ENCODE assay signal across 8 cellular contexts in genomic region chr16:71230122-71230845, GRCh38. TPM values are rescaled to one million over a fixed set of nuclear protein-coding genes. Genes with fewer than 3 reads are reported as not detected.
A peak's percentile ranks its signal among the peaks of the same experiment; 100 is the strongest.
DNase-seq lines count a peak whose midpoint lies in the region; ATAC-seq, FAIRE-seq and TF ChIP-seq lines count a peak whose summit lies in the region.

TSS of gene HYDIN (minus strand) at chr16:71230722. CDS start at chr16:71186895, 43,827 bp downstream.

- no peak for ATAC-seq in GM18861 (IDR thresholded peaks at IDR 0.05; ENCODE audit: unreplicated experiment)

- H3K4me1 ChIP-seq in iPS DF 6.9 (ENCODE audit: control insufficient read depth, insufficient read depth, low read length): no peaks in the 10 kb centered on the region; the same call in 1 of the 2 replicates
- no peaks in the 10 kb centered on the region for H3K4me1 ChIP-seq in smooth muscle cell (ENCODE audit: low read depth)
- no peaks in the 10 kb centered on the region for H3K4me1 ChIP-seq in CD4-positive, alpha-beta memory T cell (ENCODE audit: insufficient read depth, low read length)

- H3K9me3 Mint-ChIP-seq in activated T-helper 2 cell treated with anti-CD3 and anti-CD28 coated beads, Interferon-gamma antibody, Interleukin-2, Interleukin-4, amounts not matched to agents 10 μg/mL and 5 μg/mL and 100 μg/mL, durations not matched to agents 14 hours and 24 hours and 36 hours: peaks cover 33% of the 10 kb centered on the region
- H3K9me3 Mint-ChIP-seq in CD4-positive, alpha-beta memory T cell: peaks cover 0 to 64% (median 40%) of the 10 kb centered on the region in 8 donors

- no peaks in the 10 kb centered on the region for H3K36me3 ChIP-seq in iPS DF 6.9 (ENCODE audit: control insufficient read depth, insufficient read depth, low read length)
- H3K36me3 ChIP-seq in smooth muscle cell (ENCODE audit: low read depth): no peaks in the 10 kb centered on the region
- no peaks in the 10 kb centered on the region for H3K36me3 ChIP-seq in CD4-positive, alpha-beta memory T cell (ENCODE audit: insufficient read depth, low read length)

- H3K27ac ChIP-seq in iPS DF 6.9 (ENCODE audit: low read length) (no peak within 1 kb of the TSS), smooth muscle cell (ENCODE audit: low read depth) (no peak within 1 kb of the TSS)
- no peak within 1 kb of the TSS for H3K27ac ChIP-seq in CD4-positive, alpha-beta memory T cell (ENCODE audit: low read depth, low read length)

- H3K9me3 ChIP-seq in iPS DF 6.9 (ENCODE audit: control insufficient read depth, insufficient read depth, low read length) (no peaks in the 10 kb centered on the region; the same call in 1 of the 2 replicates), smooth muscle cell (replicated peaks; ENCODE audit: low read depth) (peaks cover 6% of the 10 kb centered on the region)
- H3K9me3 ChIP-seq in CD4-positive, alpha-beta memory T cell (ENCODE audit: control insufficient read depth in 1 of 2, low read length in 2 of 2): no peaks in the 10 kb centered on the region

- H3K4me3 Mint-ChIP-seq in activated T-helper 2 cell treated with anti-CD3 and anti-CD28 coated beads, Interferon-gamma antibody, Interleukin-2, Interleukin-4, amounts not matched to agents 10 μg/mL and 5 μg/mL and 100 μg/mL, durations not matched to agents 14 hours and 24 hours and 36 hours (ENCODE audit: low read depth): no peak within 1 kb of the TSS
- H3K4me3 Mint-ChIP-seq in CD4-positive, alpha-beta memory T cell: no peak within 1 kb of the TSS

- no peak for FAIRE-seq in D721Med (lab: Jason Lieb, UNC)

- peak within 1 kb of the TSS; percentile 63 for H3K9ac ChIP-seq in smooth muscle cell (ENCODE audit: low read depth)

- H3K27me3 Mint-ChIP-seq in activated T-helper 2 cell treated with anti-CD3 and anti-CD28 coated beads, Interferon-gamma antibody, Interleukin-2, Interleukin-4, amounts not matched to agents 10 μg/mL and 5 μg/mL and 100 μg/mL, durations not matched to agents 14 hours and 24 hours and 36 hours (ENCODE audit: low read depth): peaks cover 4% of the 10 kb centered on the region
- H3K27me3 Mint-ChIP-seq in CD4-positive, alpha-beta memory T cell: peaks cover 24 to 32% of the 10 kb centered on the region in 2 donors

- no peaks in the 10 kb centered on the region for H4K20me1 ChIP-seq in smooth muscle cell (ENCODE audit: low read depth)

- H3K4me3 ChIP-seq in iPS DF 6.9 (ENCODE audit: low read length) (peak within 1 kb of the TSS; percentile 73; the same call in 1 of the 2 replicates), smooth muscle cell (peak within 1 kb of the TSS; percentile 44)
- H3K4me3 ChIP-seq in CD4-positive, alpha-beta memory T cell (ENCODE audit: low read length in 2 of 2): no peak within 1 kb of the TSS

- no peaks in the 10 kb centered on the region for H3K79me2 ChIP-seq in smooth muscle cell (ENCODE audit: low read depth)

- no CpG with 5 or more reads among the region's 38 CpGs for WGBS in iPS DF 6.9 (ENCODE audit: insufficient coverage, insufficient read length)
- 12% methylated on average over 37 of the region's 38 CpGs for WGBS in smooth muscle cell (ENCODE audit: low lambda C conversion rate)

- no peaks in the 10 kb centered on the region for H3K4me1 Mint-ChIP-seq in activated T-helper 2 cell treated with anti-CD3 and anti-CD28 coated beads, Interferon-gamma antibody, Interleukin-2, Interleukin-4, amounts not matched to agents 10 μg/mL and 5 μg/mL and 100 μg/mL, durations not matched to agents 14 hours and 24 hours and 36 hours (ENCODE audit: low read depth)
- H3K4me1 Mint-ChIP-seq in CD4-positive, alpha-beta memory T cell: no peaks in the 10 kb centered on the region

- H3K27me3 ChIP-seq in iPS DF 6.9 (ENCODE audit: control insufficient read depth, insufficient read depth, low read length) (no peaks in the 10 kb centered on the region), smooth muscle cell (ENCODE audit: low read depth) (no peaks in the 10 kb centered on the region)
- H3K27me3 ChIP-seq in CD4-positive, alpha-beta memory T cell (ENCODE audit: insufficient read depth, low read length): no peaks in the 10 kb centered on the region

- DNase-seq in D721Med (ENCODE audit: insufficient read length, low spot score): peak; percentile 19
- peak; percentile 78 for DNase-seq in NCI-H1092 (lab: John Stamatoyannopoulos, UW)
- DNase-seq in activated T-helper 2 cell treated with anti-CD3 and anti-CD28 coated beads, Interferon-gamma antibody, Interleukin-2, Interleukin-4, amounts not matched to agents 10 μg/mL and 5 μg/mL and 100 μg/mL, durations not matched to agents 14 hours and 24 hours and 36 hours (ENCODE audit: low spot score): peak; percentile 11
- peak; percentile 75 for DNase-seq in iPS DF 6.9 (ENCODE audit: low read depth, low spot score)
- DNase-seq in smooth muscle cell (lab: John Stamatoyannopoulos, UW; ENCODE audit: unreplicated experiment): no peak
- DNase-seq in epidermal melanocyte (ENCODE audit: insufficient read length, low spot score): no peak
- no peak for DNase-seq in CD4-positive, alpha-beta memory T cell

- no peak within 1 kb of the TSS for H3K27ac Mint-ChIP-seq in activated T-helper 2 cell treated with anti-CD3 and anti-CD28 coated beads, Interferon-gamma antibody, Interleukin-2, Interleukin-4, amounts not matched to agents 10 μg/mL and 5 μg/mL and 100 μg/mL, durations not matched to agents 14 hours and 24 hours and 36 hours
- peak within 1 kb of the TSS in 1 of 7 donors; percentile 52 for H3K27ac Mint-ChIP-seq in CD4-positive, alpha-beta memory T cell

- peak within 1 kb of the TSS; percentile 97 for H2AFZ ChIP-seq in smooth muscle cell (ENCODE audit: low read depth)

- H3F3A ChIP-seq in smooth muscle cell (ENCODE audit: low read depth): no peaks in the 10 kb centered on the region

- CTCF ChIA-PET in CD4-positive, alpha-beta memory T cell (lab: Charles Lee; ENCODE audit: partially characterized antibody): no interaction called here

- POLR2A ChIA-PET in CD4-positive, alpha-beta memory T cell (lab: Charles Lee; ENCODE audit: partially characterized antibody): no interaction called here

- TF ChIP-seq CTCF in D721Med (IDR thresholded peaks at IDR 0.05; ENCODE audit: insufficient read depth, missing control alignments): no peak
- no peak for TF ChIP-seq CTCF in smooth muscle cell (IDR thresholded peaks at IDR 0.05; ENCODE audit: borderline replicate concordance, insufficient read depth, poor library complexity, severe bottlenecking)

- H3K4me2 ChIP-seq in smooth muscle cell: peak within 1 kb of the TSS; percentile 84

- no peaks in the 10 kb centered on the region for H3K36me3 Mint-ChIP-seq in activated T-helper 2 cell treated with anti-CD3 and anti-CD28 coated beads, Interferon-gamma antibody, Interleukin-2, Interleukin-4, amounts not matched to agents 10 μg/mL and 5 μg/mL and 100 μg/mL, durations not matched to agents 14 hours and 24 hours and 36 hours (ENCODE audit: low read depth)
- peaks cover 0 to 5% of the 10 kb centered on the region in 2 donors for H3K36me3 Mint-ChIP-seq in CD4-positive, alpha-beta memory T cell

- intact Hi-C loops in activated T-helper 2 cell treated with anti-CD3 and anti-CD28 coated beads, Interferon-gamma antibody, Interleukin-2, Interleukin-4, amounts not matched to agents 10 μg/mL and 5 μg/mL and 100 μg/mL, durations not matched to agents 14 hours and 24 hours and 36 hours (cut with micrococcal nuclease): no loop called here
- intact Hi-C loops in CD4-positive, alpha-beta memory T cell (cut with micrococcal nuclease): no loop called here

RNA-seq across cellular contexts. Expression of gene HYDIN, which starts in this region (rescaled TPM):
- not detected in 2 replicates for total RNA-seq in activated T-helper 2 cell treated with anti-CD3 and anti-CD28 coated beads, Interferon-gamma antibody, Interleukin-2, Interleukin-4, amounts not matched to agents 10 μg/mL and 5 μg/mL and 100 μg/mL, durations not matched to agents 14 hours and 24 hours and 36 hours
- total RNA-seq in smooth muscle cell: 0.27 and 0.45 TPM in 2 replicates
- polyA plus RNA-seq in smooth muscle cell: 0.41 and 0.70 TPM in 2 replicates
- total RNA-seq in CD4-positive, alpha-beta memory T cell: not detected
- not detected for polyA plus RNA-seq in CD4-positive, alpha-beta memory T cell

Comparison
In these comparisons a context has a peak if more than half of its experiments do, and no peak if none do; other contexts are left out.
1. Peak in DNase-seq in activated T-helper 2 cell treated with anti-CD3 and anti-CD28 coated beads, Interferon-gamma antibody, Interleukin-2, Interleukin-4, amounts not matched to agents 10 μg/mL and 5 μg/mL and 100 μg/mL, durations not matched to agents 14 hours and 24 hours and 36 hours; RNA of the gene not detected or under 1 TPM.
2. DNase-seq: peak in D721Med (single experiment), NCI-H1092 (single experiment) and iPS DF 6.9 (single experiment); none in smooth muscle cell (single experiment), epidermal melanocyte (single experiment) and CD4-positive, alpha-beta memory T cell (0 of 5).
3. H3K4me3 ChIP-seq: peak in iPS DF 6.9 (single experiment) and smooth muscle cell (single experiment); none in CD4-positive, alpha-beta memory T cell (0 of 2).